ENCODE assay signal across 1 cellular context in genomic region chr13:49690133-49690989, GRCh38.
TF ChIP-seq lines count a peak whose summit lies in the region.

No MANE protein-coding gene starts in this region.

TF ChIP-seq in K562, 482 proteins besides CTCF, POLR2A, EP300 and RAD21 (continued from another document):
- TF ChIP-seq, protein P1, sequence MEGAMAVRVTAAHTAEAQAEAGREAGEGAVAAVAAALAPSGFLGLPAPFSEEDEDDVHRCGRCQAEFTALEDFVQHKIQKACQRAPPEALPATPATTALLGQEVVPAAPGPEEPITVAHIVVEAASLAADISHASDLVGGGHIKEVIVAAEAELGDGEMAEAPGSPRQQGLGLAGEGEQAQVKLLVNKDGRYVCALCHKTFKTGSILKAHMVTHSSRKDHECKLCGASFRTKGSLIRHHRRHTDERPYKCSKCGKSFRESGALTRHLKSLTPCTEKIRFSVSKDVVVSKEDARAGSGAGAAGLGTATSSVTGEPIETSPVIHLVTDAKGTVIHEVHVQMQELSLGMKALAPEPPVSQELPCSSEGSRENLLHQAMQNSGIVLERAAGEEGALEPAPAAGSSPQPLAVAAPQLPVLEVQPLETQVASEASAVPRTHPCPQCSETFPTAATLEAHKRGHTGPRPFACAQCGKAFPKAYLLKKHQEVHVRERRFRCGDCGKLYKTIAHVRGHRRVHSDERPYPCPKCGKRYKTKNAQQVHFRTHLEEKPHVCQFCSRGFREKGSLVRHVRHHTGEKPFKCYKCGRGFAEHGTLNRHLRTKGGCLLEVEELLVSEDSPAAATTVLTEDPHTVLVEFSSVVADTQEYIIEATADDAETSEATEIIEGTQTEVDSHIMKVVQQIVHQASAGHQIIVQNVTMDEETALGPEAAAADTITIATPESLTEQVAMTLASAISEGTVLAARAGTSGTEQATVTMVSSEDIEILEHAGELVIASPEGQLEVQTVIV (CRISPR knock-in tag; IDR thresholded peaks at IDR 0.05; ENCODE audit: borderline replicate concordance), result 0 out of 2 replicates have a peak, but pooled peaks have one; percentile 12
- TF ChIP-seq HMGXB4 (CRISPR knock-in tag; IDR thresholded peaks at IDR 0.05), result no peak
- TF ChIP-seq MCM3 (IDR thresholded peaks at IDR 0.05), result no peak
- no peak for TF ChIP-seq POLR3A (IDR thresholded peaks at IDR 0.05; ENCODE audit: borderline replicate concordance, extremely low read depth, insufficient read depth, insufficient read length)
- no peak for TF ChIP-seq DMBX1 (CRISPR knock-in tag; IDR thresholded peaks at IDR 0.05; ENCODE audit: borderline replicate concordance)
- peak; percentile 65 for TF ChIP-seq NFIC (IDR thresholded peaks at IDR 0.05)
- no peak for TF ChIP-seq MCM2 (IDR thresholded peaks at IDR 0.05; ENCODE audit: low read depth)
- no peak for TF ChIP-seq HBP1 (CRISPR knock-in tag; IDR thresholded peaks at IDR 0.05)
- TF ChIP-seq, protein P2, sequence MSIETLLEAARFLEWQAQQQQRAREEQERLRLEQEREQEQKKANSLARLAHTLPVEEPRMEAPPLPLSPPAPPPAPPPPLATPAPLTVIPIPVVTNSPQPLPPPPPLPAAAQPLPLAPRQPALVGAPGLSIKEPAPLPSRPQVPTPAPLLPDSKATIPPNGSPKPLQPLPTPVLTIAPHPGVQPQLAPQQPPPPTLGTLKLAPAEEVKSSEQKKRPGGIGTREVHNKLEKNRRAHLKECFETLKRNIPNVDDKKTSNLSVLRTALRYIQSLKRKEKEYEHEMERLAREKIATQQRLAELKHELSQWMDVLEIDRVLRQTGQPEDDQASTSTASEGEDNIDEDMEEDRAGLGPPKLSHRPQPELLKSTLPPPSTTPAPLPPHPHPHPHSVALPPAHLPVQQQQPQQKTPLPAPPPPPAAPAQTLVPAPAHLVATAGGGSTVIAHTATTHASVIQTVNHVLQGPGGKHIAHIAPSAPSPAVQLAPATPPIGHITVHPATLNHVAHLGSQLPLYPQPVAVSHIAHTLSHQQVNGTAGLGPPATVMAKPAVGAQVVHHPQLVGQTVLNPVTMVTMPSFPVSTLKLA (conservative IDR thresholded peaks at IDR 0.05), result 0 out of 4 replicates have a peak, but pooled peaks of 1 of the 2 experiments have one; percentile 13
